In the genomic region with DNA sequence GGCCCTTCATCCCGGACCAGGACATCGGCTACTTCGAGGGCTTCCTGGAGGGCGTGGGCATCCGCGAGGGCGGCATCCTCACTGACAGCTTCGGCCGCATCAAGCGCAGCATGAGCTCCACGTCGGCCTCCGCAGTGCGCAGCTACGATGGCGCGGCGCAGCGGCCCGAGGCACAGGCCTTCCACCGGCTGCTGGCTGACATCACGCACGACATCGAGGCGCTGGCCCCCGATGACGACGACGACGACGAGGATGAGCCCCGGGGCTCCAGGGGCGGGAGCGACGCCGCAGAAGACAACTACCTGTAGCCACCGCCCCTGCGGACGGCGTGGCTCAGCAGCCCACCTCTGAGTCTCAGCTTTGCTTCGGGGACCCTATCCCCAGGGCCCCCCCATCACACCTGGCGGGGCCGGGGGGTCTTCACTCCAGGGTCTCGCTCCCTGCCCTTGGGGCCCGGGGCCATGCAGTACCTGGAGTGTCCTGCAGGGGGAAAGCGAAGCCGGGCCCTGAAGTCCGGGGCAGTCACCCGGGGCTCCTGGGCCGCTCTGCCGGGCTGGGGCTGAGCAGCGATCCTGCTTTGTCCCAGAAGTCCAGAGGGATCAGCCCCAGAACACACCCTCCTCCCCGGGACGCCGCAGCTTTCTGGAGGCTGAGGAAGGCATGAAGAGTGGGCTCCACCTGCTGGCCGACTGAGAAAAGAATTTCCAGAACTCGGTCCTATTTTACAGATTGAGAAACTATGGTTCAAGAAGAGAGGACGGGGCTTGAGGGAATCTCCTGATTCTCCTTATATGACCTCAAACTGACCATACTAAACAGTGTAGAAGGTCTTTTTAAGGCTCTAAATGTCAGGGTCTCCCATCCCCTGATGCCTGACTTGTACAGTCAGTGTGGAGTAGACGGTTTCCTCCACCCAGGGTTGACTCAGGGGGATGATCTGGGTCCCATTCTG, we compare ENCODE assay signal across 8 cellular contexts. TPM values are rescaled to one million over a fixed set of nuclear protein-coding genes. Genes with fewer than 3 reads are reported as not detected.
DNase-seq lines count a peak whose midpoint lies in the region; ATAC-seq, FAIRE-seq and TF ChIP-seq lines count a peak whose summit lies in the region.

No MANE protein-coding gene starts in this region.

- H3K4me3 ChIP-seq in GM12878 = 0 out of 2 replicates have a peak overlapping the region, but pooled peaks have one; percentile 24

- peak; percentile 76 to 99 (median 96) for TF ChIP-seq CTCF in GM12878 (IDR thresholded peaks at IDR 0.05 in 2 of 3, conservative IDR thresholded peaks at IDR 0.05 in 1 of 3; ENCODE audit: control insufficient read depth in 2 of 3, extremely low read depth in 1 of 3, insufficient read depth in 1 of 3, low read depth in 3 of 3, low read length in 3 of 3)

- intact Hi-C loops in GM12878 (cut with micrococcal nuclease; ENCODE audit: unreplicated experiment) = loop anchor here (1.0 to 5.0 kb wide), 4 partner anchors 61 to 208 kb away; partner anchors contain the start of genes PLAGL2 and POFUT1
- intact Hi-C loops in sciatic nerve (cut with DNase I) = loop anchor here (10.0 kb wide), 1 partner anchor 176 kb away; no protein-coding TSS in a partner anchor

- DNase-seq in NCI-H2107 treated with DMSO at 0.1 percent for 48 hours (lab: John Stamatoyannopoulos, UW; ENCODE audit: unreplicated experiment) (peak; percentile 26), NCI-H2107 (lab: John Stamatoyannopoulos, UW) (no peak), NCI-H2029 treated with DMSO at 0.1 percent for 48 hours (lab: John Stamatoyannopoulos, UW) (peak; percentile 20), T1000 (lab: John Stamatoyannopoulos, UW) (peak; percentile 9), GM12878 (ENCODE audit: low read depth, low spot score) (no peak), hippocampal formation (lab: John Stamatoyannopoulos, UW) (peak; percentile 44 to 52), sciatic nerve (ENCODE audit: low spot score) (peak; percentile 87)

- peaks cover 28% of the 10 kb centered on the region for H3K4me1 ChIP-seq in GM12878 (ENCODE audit: control insufficient read depth, insufficient read depth, low read length)

- H3K36me3 ChIP-seq in GM12878 (ENCODE audit: control insufficient read depth in 2 of 2, insufficient read depth in 2 of 2, low read length in 1 of 2) = no peaks in the 10 kb centered on the region

- 23% methylated on average over 53 of the region's 59 CpGs for WGBS in GM12878 (ENCODE audit: insufficient coverage, insufficient replicate concordance, low lambda C conversion rate, missing lambda C conversion rate)

- ATAC-seq in GM12878 = peak; percentile 56
- ATAC-seq in sciatic nerve = peak; percentile 93
- no peak for ATAC-seq in GM18909 (IDR thresholded peaks at IDR 0.05; ENCODE audit: poor library complexity, unreplicated experiment)

- RAD21 ChIA-PET in GM12878 (lab: Charles Lee; ENCODE audit: unreplicated experiment) = interaction anchor here (0.9 to 10.3 kb wide), 11 partner anchors 11 to 308 kb away, joined by 3 to 220 read pairs (median 7); partner anchors contain the start of genes HCK and PDRG1

- CTCF ChIA-PET in GM12878 (lab: Yijun Ruan, JAX) = interaction anchor here (0.6 to 9.5 kb wide), 51 partner anchors 10 to 623 kb away, joined by 3 to 140 read pairs (median 4); partner anchors contain the start of genes HCK, PDRG1, TM9SF4 and XKR7

- peak; percentile 54 for TF ChIP-seq RAD21 in GM12878 (IDR thresholded peaks at IDR 0.05; ENCODE audit: insufficient read depth, low read depth, low read length)

- peak overlapping the region; percentile 27; the same call in 1 of the 2 replicates for H3K9ac ChIP-seq in GM12878 (ENCODE audit: control insufficient read depth, insufficient read depth, low read length)

- H2AFZ ChIP-seq in GM12878 (ENCODE audit: control insufficient read depth, low read depth, low read length) = peak overlapping the region; percentile 77

- no peak overlapping the region for H3K27ac ChIP-seq in GM12878 (ENCODE audit: control insufficient read depth, insufficient read depth)

- TF ChIP-seq POLR2A in GM12878 (IDR thresholded peaks at IDR 0.05; ENCODE audit: low read depth, low read length) = no peak

- peak overlapping the region; percentile 87 for H3K4me2 ChIP-seq in GM12878 (ENCODE audit: control insufficient read depth, insufficient read depth)

- in situ Hi-C loops in GM12878 (cut with MboI) = loop anchor here (5.0 kb wide), 1 partner anchor 61 kb away; no protein-coding TSS in a partner anchor

- no TSS peak for BruUV-seq in GM12878 (replicated peaks; lab: Mats Ljungman, UMichigan)

- no peaks in the 10 kb centered on the region for H3K79me2 ChIP-seq in GM12878 (ENCODE audit: control insufficient read depth, insufficient read depth, low read length)

- SMC1A ChIA-PET in GM12878 (lab: Charles Lee; ENCODE audit: uncharacterized antibody, unreplicated experiment) = interaction anchor here (0.8 to 10.2 kb wide), 22 partner anchors 10 to 623 kb away, joined by 3 to 344 read pairs (median 4); partner anchors contain the start of gene PDRG1

- no peak for TF ChIP-seq EP300 in GM12878 (IDR thresholded peaks at IDR 0.05; ENCODE audit: borderline replicate concordance in 1 of 2, control insufficient read depth in 1 of 2, low read depth in 2 of 2, low read length in 2 of 2)

- POLR2A ChIA-PET in GM12878 (lab: Charles Lee) = interaction anchor here (0.8 to 1.9 kb wide), 6 partner anchors 21 to 108 kb away, joined by 3 to 6 read pairs (median 3); no protein-coding TSS in a partner anchor

- FAIRE-seq in GM12878 (lab: Jason Lieb, UNC) = no peak

- no peaks in the 10 kb centered on the region; a peak in 1 of 4 replicates for H3K27me3 ChIP-seq in GM12878 (replicated peaks in 1 of 2; ENCODE audit: control insufficient read depth in 2 of 2, insufficient read depth in 2 of 2, low read length in 1 of 2)

- H4K20me1 ChIP-seq in GM12878 (ENCODE audit: control insufficient read depth, insufficient read depth) = no peaks in the 10 kb centered on the region

- H3K9me3 ChIP-seq in GM12878 (replicated peaks; ENCODE audit: control insufficient read depth, insufficient read depth, low read length) = no peaks in the 10 kb centered on the region

TF ChIP-seq in GM12878, 131 proteins besides CTCF, POLR2A, EP300 and RAD21 (continues in another document):
- TF ChIP-seq SIX5 (IDR thresholded peaks at IDR 0.05; ENCODE audit: low read depth, low read length, severe bottlenecking) = no peak
- peak in 1 of 2 experiments; percentile 39; a peak in 1 of 4 replicates for TF ChIP-seq IKZF2 (IDR thresholded peaks at IDR 0.05)
- TF ChIP-seq MTA3 (IDR thresholded peaks at IDR 0.05; ENCODE audit: borderline replicate concordance, low read length) = no peak
- TF ChIP-seq MYC (IDR thresholded peaks at IDR 0.05; ENCODE audit: insufficient read depth, insufficient read length, insufficient replicate concordance, low read length, severe bottlenecking) = no peak
- no peak for TF ChIP-seq SREBF2 (IDR thresholded peaks at IDR 0.05; ENCODE audit: low read length)
- TF ChIP-seq, protein P1, sequence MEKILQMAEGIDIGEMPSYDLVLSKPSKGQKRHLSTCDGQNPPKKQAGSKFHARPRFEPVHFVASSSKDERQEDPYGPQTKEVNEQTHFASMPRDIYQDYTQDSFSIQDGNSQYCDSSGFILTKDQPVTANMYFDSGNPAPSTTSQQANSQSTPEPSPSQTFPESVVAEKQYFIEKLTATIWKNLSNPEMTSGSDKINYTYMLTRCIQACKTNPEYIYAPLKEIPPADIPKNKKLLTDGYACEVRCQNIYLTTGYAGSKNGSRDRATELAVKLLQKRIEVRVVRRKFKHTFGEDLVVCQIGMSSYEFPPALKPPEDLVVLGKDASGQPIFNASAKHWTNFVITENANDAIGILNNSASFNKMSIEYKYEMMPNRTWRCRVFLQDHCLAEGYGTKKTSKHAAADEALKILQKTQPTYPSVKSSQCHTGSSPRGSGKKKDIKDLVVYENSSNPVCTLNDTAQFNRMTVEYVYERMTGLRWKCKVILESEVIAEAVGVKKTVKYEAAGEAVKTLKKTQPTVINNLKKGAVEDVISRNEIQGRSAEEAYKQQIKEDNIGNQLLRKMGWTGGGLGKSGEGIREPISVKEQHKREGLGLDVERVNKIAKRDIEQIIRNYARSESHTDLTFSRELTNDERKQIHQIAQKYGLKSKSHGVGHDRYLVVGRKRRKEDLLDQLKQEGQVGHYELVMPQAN (conservative IDR thresholded peaks at IDR 0.05) = no peak; the same call in 1 of the 2 replicates

RNA-seq across cellular contexts. Expression of gene HCK, which starts 20.8 kb away (rescaled TPM):
- total RNA-seq in GM12878 (2013; cell fraction: nucleolus; rRNA removed) = 123 and 135 TPM in 2 replicates
- total RNA-seq in GM12878 (2014; rRNA removed) (30.2 and 30.3 TPM in 2 replicates), GM12878 (2014; rRNA removed; fragmentation: Illumina TruSeq; extraction: Trizol) (20.5 TPM in 2 replicates), GM12878 (2021) (20.1 and 21.0 TPM in 2 replicates), sciatic nerve (24.0 TPM)
- polyA plus RNA-seq in GM12878 (2011; ENCODE audit: low read depth) = 19.6 TPM
- polyA plus RNA-seq in GM12878 (2011; rRNA removed) (1.5 and 3.0 TPM in 2 replicates), GM12878 (2014; fragmentation: Illumina TruSeq; extraction: Trizol) (22.5 and 25.2 TPM in 2 replicates), GM12878 (2014; fragmentation: Nextera tagmentation; extraction: Ambion mirVana) (1 to 10 TPM; 1.3 to 2.1 TPM), GM12878 (2014; rRNA removed) (25.0 and 26.7 TPM in 2 replicates), GM12878 (2016; fragmentation: Nextera tagmentation; extraction: Ambion mirVana) (10 to 100 TPM; 16.5 to 16.8 TPM)
- 2.9 and 3.0 TPM in 2 replicates for polyA plus RNA-seq in GM12878 (2011; cell fraction: cytosol; rRNA removed)
- 2.5 and 2.9 TPM in 2 replicates for polyA plus RNA-seq in GM12878 (2011; cell fraction: nucleus; rRNA removed)
- 31.1 and 39.4 TPM in 2 replicates for polyA plus RNA-seq in GM12878 (2012)
- 1.5 and 3.7 TPM in 2 replicates for polyA minus RNA-seq in GM12878 (2011; rRNA and poly(A)+ RNA removed)
- polyA minus RNA-seq in GM12878 (2011; cell fraction: cytosol; rRNA and poly(A)+ RNA removed) = not detected in 2 replicates
- 0.97 and 1.2 TPM in 2 replicates for polyA minus RNA-seq in GM12878 (2011; cell fraction: nucleus; rRNA and poly(A)+ RNA removed)

RNA-seq across cellular contexts. Expression of gene CCM2L, which starts 21.0 kb away (rescaled TPM):
- not detected in 2 replicates for total RNA-seq in GM12878 (2013; cell fraction: nucleolus; rRNA removed)
- total RNA-seq in GM12878 (2014; rRNA removed) = not detected in 2 replicates
- not detected in 2 replicates for total RNA-seq in GM12878 (2014; rRNA removed; fragmentation: Illumina TruSeq; extraction: Trizol)
- not detected in 2 replicates for total RNA-seq in GM12878 (2021)
- polyA plus RNA-seq in GM12878 (2011; ENCODE audit: low read depth) = not detected
- not detected in 2 replicates for polyA plus RNA-seq in GM12878 (2011; rRNA removed)
- polyA plus RNA-seq in GM12878 (2011; cell fraction: cytosol; rRNA removed) = not detected in 2 replicates
- polyA plus RNA-seq in GM12878 (2011; cell fraction: nucleus; rRNA removed) = not detected in 2 replicates
- not detected in 2 replicates for polyA plus RNA-seq in GM12878 (2012)
- polyA plus RNA-seq in GM12878 (2014; fragmentation: Illumina TruSeq; extraction: Trizol) = not detected in 2 replicates
- not detected for polyA plus RNA-seq in GM12878 (2014; fragmentation: Nextera tagmentation; extraction: Ambion mirVana)
- not detected in 2 replicates for polyA plus RNA-seq in GM12878 (2014; rRNA removed)
- polyA plus RNA-seq in GM12878 (2016; fragmentation: Nextera tagmentation; extraction: Ambion mirVana) = not detected
- not detected in 2 replicates for polyA minus RNA-seq in GM12878 (2011; rRNA and poly(A)+ RNA removed)
- not detected in 2 replicates for polyA minus RNA-seq in GM12878 (2011; cell fraction: cytosol; rRNA and poly(A)+ RNA removed)
- not detected in 2 replicates for polyA minus RNA-seq in GM12878 (2011; cell fraction: nucleus; rRNA and poly(A)+ RNA removed)
- 11.7 TPM for total RNA-seq in sciatic nerve

Comparison
In these comparisons a context has a peak if more than half of its experiments do, and no peak if none do; other contexts are left out.
1. DNase-seq: peak in NCI-H2107 treated with DMSO at 0.1 percent for 48 hours (single experiment), NCI-H2029 treated with DMSO at 0.1 percent for 48 hours (single experiment), T1000 (single experiment), hippocampal formation (2 of 2) and sciatic nerve (single experiment); none in NCI-H2107 (single experiment) and GM12878 (single experiment).
2. RNA of gene CCM2L, which starts 21.0 kb away (total RNA-seq): 11.7 TPM in sciatic nerve (single experiment); not detected in GM12878; every median in the first group is over 10 times any median in the second.